Comparison of ENCODE assay signal across 21 cellular contexts in genomic region chr1:164605254-164606091, GRCh38. TPM values are rescaled to one million over a fixed set of nuclear protein-coding genes. Genes with fewer than 3 reads are reported as not detected.
DNase-seq lines count a peak whose midpoint lies in the region; ATAC-seq and TF ChIP-seq lines count a peak whose summit lies in the region.
"Had no signal": no experiment of that assay in that cellular context is flagged by ENCODE, and none has a peak within 500 bp of the region (broad histone marks: within the 10 kb centered on the region; RNA-seq: fewer than 3 reads in every experiment).

No MANE protein-coding gene starts in this region.

- no peak overlapping the region for H3K23ac ChIP-seq in neuronal stem cell (ENCODE audit: low read depth, low read length, poor library complexity)

- H4K8ac ChIP-seq in neuronal stem cell (ENCODE audit: low read depth, low read length): no peak overlapping the region

- DNase-seq in GM23338 (ENCODE audit: low spot score): peak; percentile 70
- no peak for DNase-seq in body of pancreas
- DNase-seq in neuronal stem cell (ENCODE audit: low spot score): no peak
- no peak for DNase-seq in lower leg skin (ENCODE audit: low spot score in 2 of 2)
- no peak for DNase-seq in stimulated activated CD4-positive, alpha-beta T cell treated with anti-CD3 and anti-CD28 coated beads, Interleukin-2, amount 100 ng/mL, for 24 hours
- no peak for DNase-seq in RKO (ENCODE audit: low spot score)
- DNase-seq: activated CD8-positive, alpha-beta memory T cell treated with anti-CD3 and anti-CD28 coated beads, Interleukin-2, amount 50 U/mL, for 48 hours; activated effector memory CD4-positive, alpha-beta T cell treated with anti-CD3 and anti-CD28 coated beads, Interleukin-2, amount 50 U/mL, for 16 hours; dermis blood vessel endothelial cell; naive thymus-derived CD8-positive, alpha-beta T cell; NCI-H1694 treated with DMSO at 0.1 percent for 48 hours; NCI-H446 treated with DMSO at 0.1 percent for 48 hours; psoas muscle; SHP77 treated with DMSO at 0.1 percent for 48 hours; small intestine; stimulated activated CD4-positive, alpha-beta T cell treated with anti-CD3 and anti-CD28 coated beads, Interleukin-4, amount 100 ng/mL, for 24 hours had no signal

- peaks cover 13% of the 10 kb centered on the region for H4K20me1 ChIP-seq in GM23338 (replicated peaks; ENCODE audit: insufficient read depth)

- WGBS in body of pancreas, 2 donors: 65 to 68% methylated on average over 3 of the region's 3 CpGs
- WGBS in neuronal stem cell (ENCODE audit: extremely low coverage in 2 of 2, insufficient read length in 2 of 2, insufficient replicate concordance in 1 of 2), 2 donors: no CpG with 5 or more reads among the region's 3 CpGs
- 98 to 99% methylated on average over 3 of the region's 3 CpGs for WGBS in lower leg skin, 2 donors

- H3K79me2 ChIP-seq in GM23338 (replicated peaks; ENCODE audit: insufficient read depth): peaks cover 80% of the 10 kb centered on the region

- H3K27me3 ChIP-seq in GM23338 (ENCODE audit: insufficient read depth) (no peaks in the 10 kb centered on the region), body of pancreas (no peaks in the 10 kb centered on the region), neuronal stem cell (ENCODE audit: control insufficient read depth in 3 of 3, insufficient read depth in 3 of 3, low read depth in 1 of 3, low read length in 3 of 3) (no peaks in the 10 kb centered on the region)

- H4K91ac ChIP-seq in neuronal stem cell (ENCODE audit: low read depth, low read length, poor library complexity): no peak overlapping the region

- no peak overlapping the region for H2BK5ac ChIP-seq in neuronal stem cell (ENCODE audit: low read length)

- H3K4me3 Mint-ChIP-seq in GM23338: peak overlapping the region; percentile 24; the same call in 2 of the 3 replicates
- H3K4me3 Mint-ChIP-seq: naive thymus-derived CD8-positive, alpha-beta T cell; T-helper 1 cell treated with Interleukin-12 subunit alpha and Interleukin-12 subunit beta and Interleukin-4 antibody, amounts not matched to agents 30 μg/mL and 1 μg/mL, for 36 hours had no signal

- ATAC-seq in GM23338: peak; percentile 63
- no peak for ATAC-seq in body of pancreas
- no peak for ATAC-seq in GM18505 (IDR thresholded peaks at IDR 0.05; ENCODE audit: unreplicated experiment)
- ATAC-seq: naive thymus-derived CD8-positive, alpha-beta T cell; psoas muscle had no signal

- no peak overlapping the region for H2BK120ac ChIP-seq in neuronal stem cell (ENCODE audit: low read depth, low read length)

- no peaks in the 10 kb centered on the region for H3F3A ChIP-seq in GM23338 (replicated peaks; ENCODE audit: low read depth)

- H3K4me1 ChIP-seq in GM23338 (ENCODE audit: insufficient read depth): peaks cover 86% of the 10 kb centered on the region
- peaks cover 93% of the 10 kb centered on the region for H3K4me1 ChIP-seq in body of pancreas
- peaks cover 28 to 29% of the 10 kb centered on the region in 2 donors for H3K4me1 ChIP-seq in neuronal stem cell (ENCODE audit: control insufficient read depth in 2 of 2, insufficient read depth in 1 of 2, low read depth in 1 of 2, low read length in 2 of 2)

- no peak overlapping the region for H3K9ac ChIP-seq in neuronal stem cell (ENCODE audit: low read depth, low read length, poor library complexity)
- H3K9ac ChIP-seq: GM23248 had no signal

- peaks cover 14% of the 10 kb centered on the region for H3K27me3 Mint-ChIP-seq in GM23338 (ENCODE audit: insufficient read depth, low read depth, poor library complexity)

- H3K27ac ChIP-seq in 22Rv1: peak overlapping the region; percentile 93
- H3K27ac ChIP-seq in GM23338 (ENCODE audit: low read depth): peak overlapping the region; percentile 71; the same call in 1 of the 2 replicates
- peak overlapping the region in 3 of 4 donors; percentile 28 to 88 (median 87) for H3K27ac ChIP-seq in body of pancreas
- peak overlapping the region; percentile 82 for H3K27ac ChIP-seq in neuronal stem cell (replicated peaks; ENCODE audit: low read length)
- H3K27ac ChIP-seq: GM23248, psoas muscle had no signal

- no peak overlapping the region for H3K27ac Mint-ChIP-seq in GM23338
- H3K27ac Mint-ChIP-seq: naive thymus-derived CD8-positive, alpha-beta T cell; T-helper 1 cell treated with Interleukin-12 subunit alpha and Interleukin-12 subunit beta and Interleukin-4 antibody, amounts not matched to agents 30 μg/mL and 1 μg/mL, for 36 hours had no signal

- H3K4me1 Mint-ChIP-seq in GM23338: peaks cover 87% of the 10 kb centered on the region
- H3K4me1 Mint-ChIP-seq: naive thymus-derived CD8-positive, alpha-beta T cell had no signal

- H3K9me3 Mint-ChIP-seq in GM23338: no peaks in the 10 kb centered on the region
- H3K9me3 Mint-ChIP-seq: T-helper 1 cell treated with Interleukin-12 subunit alpha and Interleukin-12 subunit beta and Interleukin-4 antibody, amounts not matched to agents 30 μg/mL and 1 μg/mL, for 36 hours had no signal

- no peak overlapping the region for H3K4ac ChIP-seq in neuronal stem cell (ENCODE audit: low read length)

- TF ChIP-seq CTCF in 22Rv1 (IDR thresholded peaks at IDR 0.05) (peak; percentile 68), GM23338 (conservative IDR thresholded peaks at IDR 0.05; ENCODE audit: low read depth in 2 of 2) (no peak), body of pancreas (IDR thresholded peaks at IDR 0.05) (no peak), lower leg skin (IDR thresholded peaks at IDR 0.05) (no peak)

- H3K9me2 ChIP-seq in GM23338 (ENCODE audit: insufficient read depth): no peaks in the 10 kb centered on the region

- H3K4me3 ChIP-seq in GM23338 (peak overlapping the region; percentile 14; the same call in 1 of the 2 replicates), body of pancreas (no peak overlapping the region), neuronal stem cell (ENCODE audit: low read length in 2 of 2) (no peak overlapping the region), lower leg skin (ENCODE audit: low read depth, poor library complexity, severe bottlenecking) (no peak overlapping the region)
- H3K4me3 ChIP-seq: GM23248, psoas muscle had no signal

- peaks cover 2% of the 10 kb centered on the region for H3K79me1 ChIP-seq in neuronal stem cell (ENCODE audit: low read depth, low read length)

- H2BK12ac ChIP-seq in neuronal stem cell (ENCODE audit: low read length): no peak overlapping the region

- H3K36me3 Mint-ChIP-seq in GM23338 (ENCODE audit: low read depth): peaks cover 18% of the 10 kb centered on the region; the same call in 2 of the 3 replicates
- H3K36me3 Mint-ChIP-seq: naive thymus-derived CD8-positive, alpha-beta T cell had no signal

- no peak overlapping the region for H2BK15ac ChIP-seq in neuronal stem cell (ENCODE audit: low read length)

- H3K4me2 ChIP-seq in GM23338 (peak overlapping the region; percentile 56), neuronal stem cell (ENCODE audit: insufficient read depth, low read length, poor library complexity, severe bottlenecking) (peak overlapping the region; percentile 12)

- no peak overlapping the region for H3K14ac ChIP-seq in neuronal stem cell (ENCODE audit: low read length)

- no peak overlapping the region for H3K18ac ChIP-seq in neuronal stem cell (ENCODE audit: low read length)

- no peak overlapping the region for H2AK5ac ChIP-seq in neuronal stem cell (ENCODE audit: low read depth, low read length)

- TF ChIP-seq POLR2A in body of pancreas (IDR thresholded peaks at IDR 0.05) (no peak), GM18505 (IDR thresholded peaks at IDR 0.05; ENCODE audit: borderline replicate concordance, extremely low read depth, insufficient read depth, insufficient read length) (no peak), lower leg skin (IDR thresholded peaks at IDR 0.05) (no peak)

- intact Hi-C loops in body of pancreas (cut with DNase I) (no loop called here), lower leg skin (cut with DNase I; ENCODE audit: low total_unique reads) (no loop called here)

- H2AFZ ChIP-seq in GM23338 (no peak overlapping the region), neuronal stem cell (ENCODE audit: low read length) (no peak overlapping the region)
- H2AFZ ChIP-seq: GM23248 had no signal

- H3K9me3 ChIP-seq in body of pancreas (no peaks in the 10 kb centered on the region), neuronal stem cell (replicated peaks in 1 of 2; ENCODE audit: control insufficient read depth in 2 of 2, insufficient read depth in 1 of 2, low read depth in 1 of 2, low read length in 2 of 2) (no peaks in the 10 kb centered on the region)
- H3K9me3 ChIP-seq: psoas muscle had no signal

- no peaks in the 10 kb centered on the region for H3K36me3 ChIP-seq in GM23338 (ENCODE audit: insufficient read depth)
- no peaks in the 10 kb centered on the region for H3K36me3 ChIP-seq in body of pancreas (replicated peaks in 1 of 2; ENCODE audit: insufficient read depth in 1 of 2, low read depth in 2 of 2)
- H3K36me3 ChIP-seq in neuronal stem cell (replicated peaks in 1 of 2; ENCODE audit: control insufficient read depth in 2 of 2, insufficient read depth in 2 of 2, low read length in 2 of 2): peaks cover 0 to 42% of the 10 kb centered on the region in 2 donors

TF ChIP-seq in GM23338, 12 proteins besides CTCF, POLR2A, EP300 and RAD21 (continues in another document):
- TF ChIP-seq ZNF331 (CRISPR knock-in tag; IDR thresholded peaks at IDR 0.05; ENCODE audit: low read depth): no peak

RNA-seq across cellular contexts. Expression of gene PBX1, which starts 46.5 kb away (rescaled TPM):
- total RNA-seq in GM23338 (2014; rRNA removed; shearing (Covaris generic)): 84.2 and 104 TPM in 2 replicates
- 39.3 and 40.0 TPM in 2 replicates for polyA plus RNA-seq in GM23338 (2016; fragmentation: Nextera tagmentation; extraction: Ambion mirVana)
- total RNA-seq in body of pancreas (100 to 1,000 TPM in 1 of 2 donors, 10 to 100 TPM in 1; 83.1 to 111 TPM), lower leg skin (10 to 100 TPM; 10.0 to 24.1 (median 15.4) TPM)
- 53.3 TPM for polyA plus RNA-seq in neuronal stem cell (2013, experiment 1 of 2)
- 55.6 TPM for polyA plus RNA-seq in neuronal stem cell (2013, experiment 2 of 2)
- total RNA-seq: OCI-LY7 had no signal
